Comparison of ENCODE assay signal across 7 cellular contexts in genomic region chr16:67104061-67104460, GRCh38. TPM values are rescaled to one million over a fixed set of nuclear protein-coding genes. Genes with fewer than 3 reads are reported as not detected.
DNase-seq lines count a peak whose midpoint lies in the region; ATAC-seq and TF ChIP-seq lines count a peak whose summit lies in the region.
"Had no signal": no experiment of that assay in that cellular context is flagged by ENCODE, and none has a peak within 500 bp of the region (broad histone marks: within the 10 kb centered on the region; RNA-seq: fewer than 3 reads in every experiment).

No MANE protein-coding gene starts in this region.

- ATAC-seq in activated naive CD4-positive, alpha-beta T cell treated with anti-CD3 and anti-CD28 coated beads, Interleukin-2, amount 50 U/mL, for 72 hours, result no peak

- peak; percentile 44 for TF ChIP-seq CTCF in astrocyte of the spinal cord (IDR thresholded peaks at IDR 0.05; ENCODE audit: low read depth, low read length)
- peak; percentile 40 for TF ChIP-seq CTCF in osteoblast (IDR thresholded peaks at IDR 0.05; ENCODE audit: extremely low read depth, low read depth, low read length)

- peak; percentile 65 for DNase-seq in HuH-7 (ENCODE audit: low spot score)
- DNase-seq in astrocyte of the spinal cord (ENCODE audit: low read depth, low spot score), result peak; percentile 37
- DNase-seq in osteoblast (ENCODE audit: insufficient read length, low spot score, missing footprints), result peak; percentile 73
- DNase-seq in stimulated activated CD4-positive, alpha-beta T cell treated with anti-CD3 and anti-CD28 coated beads, Interleukin-12 subunit alpha, Interleukin-12 subunit beta, amount 100 ng/mL, for 4 hours, result no peak
- DNase-seq in stimulated activated naive CD4-positive, alpha-beta T cell (lab: John Stamatoyannopoulos, UW), result no peak
- DNase-seq in activated naive CD4-positive, alpha-beta T cell treated with anti-CD3 and anti-CD28 coated beads, Interleukin-2, amount 50 U/mL, for 72 hours (ENCODE audit: low spot score in 2 of 2), result no peak

- no peak overlapping the region for H3K27ac ChIP-seq in osteoblast (ENCODE audit: low read depth, low read length)

- no peak overlapping the region for H3K4me2 ChIP-seq in osteoblast (ENCODE audit: insufficient read depth, low read length)

- in situ Hi-C loops in astrocyte of the spinal cord (cut with HindIII; ENCODE audit: low sequenced_read_pairs), result no loop called here

- no peaks in the 10 kb centered on the region for H3K79me2 ChIP-seq in osteoblast (ENCODE audit: insufficient read depth, low read length)

- no peak overlapping the region for H3K27ac Mint-ChIP-seq in activated naive CD4-positive, alpha-beta T cell treated with anti-CD3 and anti-CD28 coated beads, Interleukin-2, amount 50 U/mL, for 72 hours

- no peak overlapping the region for H3K4me3 ChIP-seq in astrocyte of the spinal cord (ENCODE audit: low read depth, low read length)
- H3K4me3 ChIP-seq in osteoblast (ENCODE audit: insufficient read depth, low read length), result no peak overlapping the region
- H3K4me3 ChIP-seq: skin epidermis had no signal

- no peaks in the 10 kb centered on the region for H3K9me3 Mint-ChIP-seq in activated naive CD4-positive, alpha-beta T cell treated with anti-CD3 and anti-CD28 coated beads, Interleukin-2, amount 50 U/mL, for 72 hours

- H2AFZ ChIP-seq in osteoblast (ENCODE audit: low read length), result no peak overlapping the region

- peaks cover 9% of the 10 kb centered on the region for H3K36me3 ChIP-seq in osteoblast (ENCODE audit: insufficient read depth, low read length)

- no peaks in the 10 kb centered on the region for H3K9me3 ChIP-seq in osteoblast (ENCODE audit: low read depth, low read length)

- peaks cover 14% of the 10 kb centered on the region for H3K4me1 ChIP-seq in osteoblast (ENCODE audit: insufficient read depth, low read length)

- no peaks in the 10 kb centered on the region for H4K20me1 ChIP-seq in osteoblast (ENCODE audit: insufficient read depth, low read length)

- no peaks in the 10 kb centered on the region for H3K36me3 Mint-ChIP-seq in activated naive CD4-positive, alpha-beta T cell treated with anti-CD3 and anti-CD28 coated beads, Interleukin-2, amount 50 U/mL, for 72 hours

- H3K27me3 ChIP-seq in osteoblast (ENCODE audit: insufficient read depth, low read length), result no peaks in the 10 kb centered on the region

RNA-seq across cellular contexts. Expression of gene PHAF1, which starts 5.7 kb away (rescaled TPM):
- 13.8 and 17.1 TPM in 2 replicates for total RNA-seq in osteoblast
- total RNA-seq in activated naive CD4-positive, alpha-beta T cell treated with anti-CD3 and anti-CD28 coated beads, Interleukin-2, amount 50 U/mL, for 72 hours, result 10 to 100 TPM; 15.6 to 16.6 TPM

RNA-seq across cellular contexts. Expression of gene B3GNT9, which starts 46.7 kb away (rescaled TPM):
- 54.8 and 58.6 TPM in 2 replicates for total RNA-seq in osteoblast
- total RNA-seq in activated naive CD4-positive, alpha-beta T cell treated with anti-CD3 and anti-CD28 coated beads, Interleukin-2, amount 50 U/mL, for 72 hours, result 1 to 10 TPM; 3.2 to 4.7 TPM

RNA-seq across cellular contexts. Expression of gene TRADD, which starts 55.6 kb away (rescaled TPM):
- 19.2 and 19.5 TPM in 2 replicates for total RNA-seq in osteoblast
- 10 to 100 TPM; 15.7 to 43.5 TPM for total RNA-seq in activated naive CD4-positive, alpha-beta T cell treated with anti-CD3 and anti-CD28 coated beads, Interleukin-2, amount 50 U/mL, for 72 hours

RNA-seq across cellular contexts. Expression of gene FBXL8, which starts 55.7 kb away (rescaled TPM):
- total RNA-seq in osteoblast, result 12.7 and 15.6 TPM in 2 replicates
- total RNA-seq in activated naive CD4-positive, alpha-beta T cell treated with anti-CD3 and anti-CD28 coated beads, Interleukin-2, amount 50 U/mL, for 72 hours, result 10 to 100 TPM; 27.9 to 38.7 TPM

Comparison
In these comparisons a context has a peak if more than half of its experiments do, and no peak if none do; other contexts are left out.
1. DNase-seq: peak in HuH-7 (single experiment), astrocyte of the spinal cord (single experiment) and osteoblast (single experiment); none in stimulated activated CD4-positive, alpha-beta T cell treated with anti-CD3 and anti-CD28 coated beads, Interleukin-12 subunit alpha, Interleukin-12 subunit beta, amount 100 ng/mL, for 4 hours (single experiment), stimulated activated naive CD4-positive, alpha-beta T cell (0 of 6) and activated naive CD4-positive, alpha-beta T cell treated with anti-CD3 and anti-CD28 coated beads, Interleukin-2, amount 50 U/mL, for 72 hours (0 of 2).